In genomic region chr5:160438316-160439204, GRCh38 we compare ENCODE assay signal across 8 cellular contexts. TPM values are rescaled to one million over a fixed set of nuclear protein-coding genes. Genes with fewer than 3 reads are reported as not detected.
DNase-seq lines count a peak whose midpoint lies in the region; ATAC-seq and TF ChIP-seq lines count a peak whose summit lies in the region.

No MANE protein-coding gene starts in this region.

- H3K36me3 Mint-ChIP-seq in activated B cell treated with CpG ODN at 0.5 μM for 24 hours (ENCODE audit: low read depth) = no peaks in the 10 kb centered on the region

- H3K4me3 ChIP-seq in choroid plexus epithelial cell (ENCODE audit: low read depth, low read length) = peak overlapping the region; percentile 68

- peaks cover 66% of the 10 kb centered on the region for H3K4me1 Mint-ChIP-seq in activated B cell treated with CpG ODN at 0.5 μM for 24 hours

- peak overlapping the region; percentile 94 for H3K27ac Mint-ChIP-seq in activated B cell treated with CpG ODN at 0.5 μM for 24 hours

- intact Hi-C loops in activated B cell treated with CpG ODN at 0.5 μM for 24 hours (cut with micrococcal nuclease) = loop anchor here (1.0 to 10.0 kb wide), 11 partner anchors 12 to 1109 kb away; partner anchors contain the start of genes GABRB2 and SLU7

- H3K4me3 Mint-ChIP-seq in activated B cell treated with CpG ODN at 0.5 μM for 24 hours = peak overlapping the region; percentile 87

- H3K9me3 Mint-ChIP-seq in activated B cell treated with CpG ODN at 0.5 μM for 24 hours = no peaks in the 10 kb centered on the region

- no peaks in the 10 kb centered on the region for H3K27me3 Mint-ChIP-seq in activated B cell treated with CpG ODN at 0.5 μM for 24 hours

- POLR2A ChIA-PET in activated B cell treated with CpG ODN at 0.5 μM for 24 hours (lab: Charles Lee) = interaction anchor here (0.6 to 7.7 kb wide), 14 partner anchors 15 to 405 kb away, joined by 3 to 154 read pairs (median 6); partner anchors contain the start of genes PTTG1 and SLU7

- CTCF ChIA-PET in activated B cell treated with CpG ODN at 0.5 μM for 24 hours (lab: Charles Lee) = interaction anchor here (0.5 to 6.6 kb wide), 31 partner anchors 9 to 1098 kb away, joined by 3 to 132 read pairs (median 7); partner anchors contain the start of genes PTTG1 and SLU7

- TF ChIP-seq CTCF in activated B cell treated with CpG ODN at 0.5 μM for 24 hours (IDR thresholded peaks at IDR 0.05) (no peak), choroid plexus epithelial cell (conservative IDR thresholded peaks at IDR 0.05; ENCODE audit: low read depth, low read length) (peak; percentile 98)

- in situ Hi-C loops in ACHN (cut with HindIII; ENCODE audit: low pct_ligation_motif_present, low pct_unique_long_range_greater_than_20kb, low sequenced_read_pairs) = no loop called here

- ATAC-seq in GM18520 (IDR thresholded peaks at IDR 0.05; ENCODE audit: unreplicated experiment) (peak; percentile 26), HG03066 (IDR thresholded peaks at IDR 0.05; ENCODE audit: low read depth, unreplicated experiment) (peak; percentile 28), activated B cell treated with CpG ODN at 0.5 μM for 24 hours (ENCODE audit: low read depth) (peak; percentile 53)

- DNase-seq in ACHN = peak; percentile 54
- peak; percentile 64 for DNase-seq in NCI-H2171 treated with DMSO at 0.1 percent for 48 hours (lab: John Stamatoyannopoulos, UW)
- DNase-seq in activated B cell treated with CpG ODN at 0.5 μM for 24 hours = peak; percentile 38
- DNase-seq in choroid plexus epithelial cell (ENCODE audit: low read depth) = peak; percentile 87
- peak; percentile 71 for DNase-seq in kidney tubule cell (ENCODE audit: low spot score)
- DNase-seq in stimulated activated CD4-positive, alpha-beta T cell treated with anti-CD3 and anti-CD28 coated beads, Interleukin-2, amount 100 ng/mL, for 4 hours (ENCODE audit: low read depth) = peak; percentile 44

RNA-seq across cellular contexts. Expression of gene PTTG1, which starts 16.9 kb away (rescaled TPM):
- total RNA-seq in activated B cell treated with CpG ODN at 0.5 μM for 24 hours = 15.3 and 16.8 TPM in 2 replicates

RNA-seq across cellular contexts. Expression of gene SLU7, which starts 19.7 kb away (rescaled TPM):
- total RNA-seq in activated B cell treated with CpG ODN at 0.5 μM for 24 hours = 58.5 and 59.3 TPM in 2 replicates

RNA-seq across cellular contexts. Expression of gene FAM200C, which starts 38.7 kb away (rescaled TPM):
- 0.44 and 0.66 TPM in 2 replicates for total RNA-seq in activated B cell treated with CpG ODN at 0.5 μM for 24 hours

Comparison
In these comparisons a context has a peak if more than half of its experiments do, and no peak if none do; other contexts are left out.
1. Peak in every context shown above with its lines: DNase-seq, ATAC-seq and H3K4me3 ChIP-seq.